Comparison of ENCODE assay signal across 8 cellular contexts in the genomic region with DNA sequence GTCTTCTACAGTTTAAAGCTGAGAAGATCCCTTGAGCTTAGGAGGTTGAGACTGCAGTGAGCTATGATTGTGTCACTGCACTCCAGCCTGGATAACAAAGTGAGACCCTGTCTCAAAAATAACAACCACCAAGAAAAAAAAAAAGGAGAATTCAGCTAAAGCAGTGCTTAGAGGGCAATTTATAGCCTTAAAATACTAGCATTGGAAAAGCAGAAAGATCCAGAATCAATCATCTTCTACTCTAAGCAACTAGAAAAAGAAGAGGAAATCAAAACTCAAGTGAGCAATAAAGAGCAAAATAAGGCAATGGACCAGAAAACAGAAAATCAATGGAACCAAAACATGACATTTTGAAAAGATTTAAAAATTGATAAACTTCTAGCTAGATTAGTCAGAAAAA. TPM values are rescaled to one million over a fixed set of nuclear protein-coding genes. Genes with fewer than 3 reads are reported as not detected.
DNase-seq lines count a peak whose midpoint lies in the region; ATAC-seq and TF ChIP-seq lines count a peak whose summit lies in the region.

No MANE protein-coding gene starts in this region.

- peak overlapping the region; percentile 84 for H3K4me3 Mint-ChIP-seq in activated CD4-positive, alpha-beta memory T cell treated with anti-CD3 and anti-CD28 coated beads, Interleukin-2, amount 10 ng/mL, durations not matched to agents 7 days and 5 days
- H3K4me3 Mint-ChIP-seq in immature natural killer cell: peak overlapping the region; percentile 82 to 90 (median 88)

- CTCF ChIA-PET in activated CD4-positive, alpha-beta memory T cell treated with anti-CD3 and anti-CD28 coated beads, Interleukin-2, amount 10 ng/mL, durations not matched to agents 7 days and 5 days (lab: Charles Lee): interaction anchor here (0.7 to 6.6 kb wide), 9 partner anchors 9 to 144 kb away, joined by 3 to 70 read pairs (median 4); a partner anchor contains a TSS

- H3K9me3 ChIP-seq in stomach (peaks cover 0 to 13% (median 0%) of the 10 kb centered on the region in 4 donors), aorta (ENCODE audit: control insufficient read depth, low read length) (peaks cover 2% of the 10 kb centered on the region)

- H3K27ac ChIP-seq in stomach (peak overlapping the region in 4 of 5 donors; percentile 92 to 99 (median 98)), aorta (ENCODE audit: low read depth in 1 of 2, low read length in 2 of 2) (no peak overlapping the region)

- peaks cover 24% of the 10 kb centered on the region for H3K9me3 Mint-ChIP-seq in activated CD4-positive, alpha-beta memory T cell treated with anti-CD3 and anti-CD28 coated beads, Interleukin-2, amount 10 ng/mL, durations not matched to agents 7 days and 5 days
- H3K9me3 Mint-ChIP-seq in immature natural killer cell: peaks cover 0 to 19% (median 3%) of the 10 kb centered on the region in 6 donors

- TF ChIP-seq POLR2A in stomach (IDR thresholded peaks at IDR 0.05): no peak

- peaks cover 46% of the 10 kb centered on the region for H3K36me3 Mint-ChIP-seq in activated CD4-positive, alpha-beta memory T cell treated with anti-CD3 and anti-CD28 coated beads, Interleukin-2, amount 10 ng/mL, durations not matched to agents 7 days and 5 days (ENCODE audit: low read depth)
- peaks cover 5 to 25% (median 7%) of the 10 kb centered on the region in 3 donors for H3K36me3 Mint-ChIP-seq in immature natural killer cell

- DNase-seq in DMS53 (lab: John Stamatoyannopoulos, UW): peak; percentile 32
- DNase-seq in DMS53 treated with DMSO at 0.1 percent for 48 hours (lab: John Stamatoyannopoulos, UW; ENCODE audit: unreplicated experiment): no peak
- no peak for DNase-seq in activated CD4-positive, alpha-beta memory T cell treated with anti-CD3 and anti-CD28 coated beads, Interleukin-2, amount 10 ng/mL, durations not matched to agents 7 days and 5 days
- DNase-seq in immature natural killer cell: no peak
- no peak for DNase-seq in stomach
- DNase-seq in aorta: no peak

- H3K36me3 ChIP-seq in stomach (no peaks in the 10 kb centered on the region), aorta (ENCODE audit: control insufficient read depth in 1 of 2, insufficient read depth in 2 of 2, low read length in 1 of 2) (no peaks in the 10 kb centered on the region)

- no peak for TF ChIP-seq CTCF in stomach (IDR thresholded peaks at IDR 0.05)

- TF ChIP-seq EP300 in stomach (IDR thresholded peaks at IDR 0.05): no peak

- H3K4me3 ChIP-seq in stomach: peak overlapping the region; percentile 72 to 85 (median 81)
- no peak overlapping the region for H3K4me3 ChIP-seq in aorta (ENCODE audit: low read length in 2 of 2)

- ATAC-seq in HG03175 (IDR thresholded peaks at IDR 0.05; ENCODE audit: unreplicated experiment) (no peak), aorta (ENCODE audit: low FRiP score) (no peak), HG02588 (IDR thresholded peaks at IDR 0.05; ENCODE audit: unreplicated experiment) (no peak)

- peak overlapping the region; percentile 81 for H3K27ac Mint-ChIP-seq in activated CD4-positive, alpha-beta memory T cell treated with anti-CD3 and anti-CD28 coated beads, Interleukin-2, amount 10 ng/mL, durations not matched to agents 7 days and 5 days
- H3K27ac Mint-ChIP-seq in immature natural killer cell: peak overlapping the region; percentile 79 to 97 (median 84)

- H3K27me3 Mint-ChIP-seq in activated CD4-positive, alpha-beta memory T cell treated with anti-CD3 and anti-CD28 coated beads, Interleukin-2, amount 10 ng/mL, durations not matched to agents 7 days and 5 days: no peaks in the 10 kb centered on the region
- peaks cover 5 to 12% (median 8%) of the 10 kb centered on the region in 3 donors for H3K27me3 Mint-ChIP-seq in immature natural killer cell (ENCODE audit: low read depth in 3 of 3)

- POLR2A ChIA-PET in activated CD4-positive, alpha-beta memory T cell treated with anti-CD3 and anti-CD28 coated beads, Interleukin-2, amount 10 ng/mL, durations not matched to agents 7 days and 5 days (lab: Charles Lee): interaction anchor here (0.8 to 5.6 kb wide), 14 partner anchors 10 to 649 kb away, joined by 3 to 144 read pairs (median 4); a partner anchor contains a TSS

- H3K4me1 Mint-ChIP-seq in activated CD4-positive, alpha-beta memory T cell treated with anti-CD3 and anti-CD28 coated beads, Interleukin-2, amount 10 ng/mL, durations not matched to agents 7 days and 5 days: peaks cover 40% of the 10 kb centered on the region
- H3K4me1 Mint-ChIP-seq in immature natural killer cell: peaks cover 36 to 46% of the 10 kb centered on the region in 2 donors

- peaks cover 7 to 28% (median 21%) of the 10 kb centered on the region in 4 donors for H3K4me1 ChIP-seq in stomach
- peaks cover 0 to 3% of the 10 kb centered on the region in 2 donors for H3K4me1 ChIP-seq in aorta (ENCODE audit: control insufficient read depth in 1 of 2, insufficient read depth in 2 of 2, low read length in 2 of 2)

- no peaks in the 10 kb centered on the region for H3K27me3 ChIP-seq in stomach
- H3K27me3 ChIP-seq in aorta (ENCODE audit: control insufficient read depth in 1 of 2, insufficient read depth in 2 of 2, low read length in 1 of 2): no peaks in the 10 kb centered on the region

- intact Hi-C loops in stomach (cut with DNase I; ENCODE audit: low total_unique reads) (no loop called here), aorta (cut with DNase I) (loop anchor here in 1 of 2 donors (5.0 kb wide), 1 partner anchor 61 kb away; no protein-coding TSS in a partner anchor)

RNA-seq across cellular contexts. Expression of a gene that starts 0.6 kb away (rescaled TPM):
- 10 to 100 TPM; 49.2 to 49.5 TPM for total RNA-seq in activated CD4-positive, alpha-beta memory T cell treated with anti-CD3 and anti-CD28 coated beads, Interleukin-2, amount 10 ng/mL, durations not matched to agents 7 days and 5 days
- 10 to 100 TPM in 1 of 3 donors, 1 to 10 TPM in 2; 9.2 to 10.3 (median 9.8) TPM for polyA plus RNA-seq in immature natural killer cell
- total RNA-seq in stomach: 10 to 100 TPM in 4 of 5 donors, 1 to 10 TPM in 1; 9.3 to 65.2 (median 29.4) TPM
- 10 to 100 TPM in 2 of 3 donors, 1 to 10 TPM in 1; 9.7 to 23.8 (median 15.0) TPM for polyA plus RNA-seq in stomach
- 10 to 100 TPM; 12.2 to 13.2 TPM for total RNA-seq in aorta
- 10 to 100 TPM in 1 of 2 donors, 1 to 10 TPM in 1; 6.2 to 20.3 TPM for polyA plus RNA-seq in aorta

Comparison
In these comparisons a context has a peak if more than half of its experiments do, and no peak if none do; other contexts are left out.
1. H3K27ac ChIP-seq: peak in stomach (4 of 5); none in aorta (0 of 2).
2. H3K4me3 ChIP-seq: peak in stomach (4 of 4); none in aorta (0 of 2).